In genomic region chr13:34155931-34156607, GRCh38 we compare ENCODE assay signal across 1 cellular context.
TF ChIP-seq lines count a peak whose summit lies in the region.

No MANE protein-coding gene starts in this region.

TF ChIP-seq in H1, 55 proteins besides CTCF, POLR2A, EP300 and RAD21 (continued from another document):
- TF ChIP-seq RFX5 (IDR thresholded peaks at IDR 0.05; ENCODE audit: borderline replicate concordance, low read depth, low read length): no peak
- no peak for TF ChIP-seq MAX (IDR thresholded peaks at IDR 0.05)
- no peak for TF ChIP-seq CHD7 (IDR thresholded peaks at IDR 0.05; ENCODE audit: insufficient replicate concordance, low read length)
- TF ChIP-seq SIN3A (conservative IDR thresholded peaks at IDR 0.05 in 1 of 2, IDR thresholded peaks at IDR 0.05 in 1 of 2; ENCODE audit: low read depth in 1 of 2, low read length in 2 of 2): no peak
- no peak for TF ChIP-seq RXRA (IDR thresholded peaks at IDR 0.05; ENCODE audit: insufficient read depth, low read depth, low read length)
- TF ChIP-seq SP2 (IDR thresholded peaks at IDR 0.05; ENCODE audit: low read length): no peak
- no peak for TF ChIP-seq JUND (IDR thresholded peaks at IDR 0.05; ENCODE audit: low read length)
